Comparison of ENCODE assay signal across 22 cellular contexts in genomic region chr5:176954050-176954449, GRCh38. TPM values are rescaled to one million over a fixed set of nuclear protein-coding genes. Genes with fewer than 3 reads are reported as not detected.
DNase-seq lines count a peak whose midpoint lies in the region; ATAC-seq and TF ChIP-seq lines count a peak whose summit lies in the region.
"Had no signal": no experiment of that assay in that cellular context is flagged by ENCODE, and none has a peak within 500 bp of the region (broad histone marks: within the 10 kb centered on the region; RNA-seq: fewer than 3 reads in every experiment).

No MANE protein-coding gene starts in this region.

- no peaks in the 10 kb centered on the region for H3K9me3 ChIP-seq in A673 (ENCODE audit: low read depth, low read length, poor library complexity, severe bottlenecking)
- H3K9me3 ChIP-seq: BLaER1 treated with 17β-estradiol and CSF1 and Interleukin-3, amounts not matched to agents 10 nM and 100 nM; MG63 had no signal

- no peaks in the 10 kb centered on the region for H3K27me3 ChIP-seq in A673 (replicated peaks; ENCODE audit: insufficient read depth, low read depth, low read length, poor library complexity)
- H3K27me3 ChIP-seq: BLaER1 treated with 17β-estradiol and CSF1 and Interleukin-3, amounts not matched to agents 10 nM and 100 nM; MG63 had no signal

- CTCF ChIA-PET in A673 (lab: Charles Lee): no interaction called here

- intact Hi-C loops in A673 (cut with micrococcal nuclease; ENCODE audit: unreplicated experiment): loop anchor here (10.0 kb wide), 1 partner anchor 379 kb away; no protein-coding TSS in a partner anchor

- POLR2A ChIA-PET in A673 (lab: Charles Lee; ENCODE audit: low non-redundant PET): no interaction called here

- H3K4me1 ChIP-seq in A673 (ENCODE audit: insufficient read depth, low read length, poor library complexity, severe bottlenecking): no peaks in the 10 kb centered on the region

- H3K36me3 ChIP-seq in A673 (ENCODE audit: insufficient read depth, low read length, poor library complexity, severe bottlenecking): peaks cover 22% of the 10 kb centered on the region

- H3K4me3 ChIP-seq in A673 (ENCODE audit: low read depth, low read length, poor library complexity, severe bottlenecking): no peak overlapping the region
- H3K4me3 ChIP-seq: BLaER1 treated with 17β-estradiol and CSF1 and Interleukin-3, amounts not matched to agents 10 nM and 100 nM; MG63; SK-N-MC had no signal

- BruUV-seq in A673 (replicated peaks; lab: Mats Ljungman, UMichigan): no TSS peak

- peak; percentile 20 for ATAC-seq in esophagus mucosa
- ATAC-seq in HG03571 (IDR thresholded peaks at IDR 0.05; ENCODE audit: unreplicated experiment): no peak

- TF ChIP-seq CTCF in A673 (conservative IDR thresholded peaks at IDR 0.05; ENCODE audit: low read depth, low read length): no peak

- DNase-seq in A673 (ENCODE audit: low spot score): no peak
- peak; percentile 16 for DNase-seq in DMS79 treated with DMSO at 0.1 percent for 48 hours (lab: John Stamatoyannopoulos, UW)
- DNase-seq in NCI-H2029 treated with DMSO at 0.1 percent for 48 hours (lab: John Stamatoyannopoulos, UW): peak; percentile 67
- DNase-seq in NCI-H2227 (lab: John Stamatoyannopoulos, UW; ENCODE audit: unreplicated experiment): no peak
- DNase-seq in GM03348 (ENCODE audit: low spot score): no peak
- DNase-seq: AML-193; CD4-positive, alpha-beta T cell; DMS53; EL; GDM1; HCEC 1CT; KG1; MG63; NCI-H187; NCI-H226; NCI-H510A; SIG-M5 had no signal

- peak overlapping the region; percentile 17 for H3K27ac ChIP-seq in A673 (ENCODE audit: low read depth, low read length, poor library complexity, severe bottlenecking)
- H3K27ac ChIP-seq: BLaER1 treated with 17β-estradiol and CSF1 and Interleukin-3, amounts not matched to agents 10 nM and 100 nM; SK-N-MC had no signal

RNA-seq across cellular contexts. Expression of gene UIMC1, which starts 52.5 kb away (rescaled TPM):
- total RNA-seq in A673 (2021) (46.8 and 54.0 TPM in 2 replicates), esophagus mucosa (14.9 TPM)

RNA-seq across cellular contexts. Expression of gene HK3, which starts 54.9 kb away (rescaled TPM):
- total RNA-seq in A673 (2021): 0.15 and 0.84 TPM in 2 replicates
- total RNA-seq in esophagus mucosa: 1.4 TPM
- total RNA-seq: H1 had no signal

Comparison
In these comparisons a context has a peak if more than half of its experiments do, and no peak if none do; other contexts are left out.
1. DNase-seq: peak in DMS79 treated with DMSO at 0.1 percent for 48 hours (single experiment) and NCI-H2029 treated with DMSO at 0.1 percent for 48 hours (single experiment); none in A673 (single experiment), NCI-H2227 (single experiment) and GM03348 (single experiment).